ENCODE assay signal across 23 cellular contexts in genomic region chr6:64895945-64896344, GRCh38.
"Had no signal": no experiment of that assay in that cellular context is flagged by ENCODE, and none has a peak within 500 bp of the region (broad histone marks: within the 10 kb centered on the region; RNA-seq: fewer than 3 reads in every experiment).

No MANE protein-coding gene starts in this region.

- ATAC-seq: esophagus mucosa; gastroesophageal sphincter; heart left ventricle; left lobe of liver; natural killer cell; sciatic nerve; stimulated activated memory B cell treated with anti-CD40 and anti-IgM and Interleukin-4, amounts not matched to agents 10 μg/mL and 1 μg/mL and 100 μg/mL, for 72 hours; stimulated activated naive CD8-positive, alpha-beta T cell treated with anti-CD3 and anti-CD28 coated beads, Interleukin-15, Interleukin-2, amounts not matched to agents 100 U/mL and 50 U/mL, for 24 hours had no signal

- H2AFZ ChIP-seq: hepatocyte had no signal

- H3K9me3 ChIP-seq: ovary, thoracic aorta, upper lobe of left lung, uterus had no signal

- H3K79me2 ChIP-seq: hepatocyte had no signal

- DNase-seq: cortex of kidney; effector CD4-positive, alpha-beta T cell; foreskin fibroblast; heart left ventricle; natural killer cell; occipital lobe; ovary; stimulated activated CD4-positive, alpha-beta T cell treated with anti-CD3 and anti-CD28 coated beads, Interleukin-2, amount 100 ng/mL, for 24 hours; stimulated activated CD4-positive, alpha-beta T cell treated with anti-CD3 and anti-CD28 coated beads, Interleukin-4, amount 100 ng/mL, for 24 hours; stimulated activated naive CD8-positive, alpha-beta T cell treated with anti-CD3 and anti-CD28 coated beads, Interleukin-15, Interleukin-2, amounts not matched to agents 100 U/mL and 50 U/mL, for 24 hours; upper lobe of left lung; uterus had no signal

- H3K4me1 ChIP-seq: gastroesophageal sphincter, heart left ventricle, tibial nerve, upper lobe of left lung, uterus had no signal

- H3K36me3 ChIP-seq: gastroesophageal sphincter, heart left ventricle, ovary, thoracic aorta, tibial nerve, upper lobe of left lung, uterus had no signal

- H3K4me2 ChIP-seq: hepatocyte, smooth muscle cell had no signal

- H3K27ac ChIP-seq: epithelial cell of prostate, gastroesophageal sphincter, heart left ventricle, hepatocyte, ovary, thoracic aorta, tibial nerve, upper lobe of left lung, uterus had no signal

- H3K27me3 ChIP-seq: gastroesophageal sphincter, heart left ventricle, hepatocyte, ovary, tibial nerve, upper lobe of left lung, uterus had no signal

- H3K4me3 ChIP-seq: gastroesophageal sphincter, heart left ventricle, hepatocyte, lung, ovary, smooth muscle cell, thoracic aorta, tibial nerve, upper lobe of left lung, uterus had no signal
